In genomic region chr17:75178453-75178852, GRCh38 we compare ENCODE assay signal across 22 cellular contexts.
"Had no signal": no experiment of that assay in that cellular context is flagged by ENCODE, and none has a peak within 500 bp of the region (broad histone marks: within the 10 kb centered on the region; RNA-seq: fewer than 3 reads in every experiment).

No MANE protein-coding gene starts in this region.

- DNase-seq: activated CD4-positive, alpha-beta memory T cell treated with anti-CD3 and anti-CD28 coated beads, Interleukin-2, amount 10 ng/mL, durations not matched to agents 7 days and 5 days; activated CD4-positive, alpha-beta T cell treated with anti-CD3 and anti-CD28 coated beads for 1 hour; activated effector memory CD4-positive, alpha-beta T cell treated with Interleukin-2 at 50 U/mL for 16 hours; activated naive CD4-positive, alpha-beta T cell treated with anti-CD3 and anti-CD28 coated beads, Interleukin-2, amount 10 ng/mL, durations not matched to agents 7 days and 5 days; activated T-cell treated with anti-CD3 and anti-CD28 coated beads, Interleukin-2, amount 50 U/mL, for 48 hours; effector CD4-positive, alpha-beta T cell; esophagus squamous epithelium; immature natural killer cell; mesenchymal stem cell; mucosa of descending colon; naive B cell; pancreas; stimulated activated CD4-positive, alpha-beta T cell treated with anti-CD3 and anti-CD28 coated beads, Interleukin-4, amount 100 ng/mL, for 4 hours; upper lobe of right lung; WERI-Rb-1 had no signal

- H3K27ac Mint-ChIP-seq: activated CD4-positive, alpha-beta memory T cell treated with anti-CD3 and anti-CD28 coated beads, Interleukin-2, amount 10 ng/mL, durations not matched to agents 7 days and 5 days; activated naive CD4-positive, alpha-beta T cell treated with anti-CD3 and anti-CD28 coated beads, Interleukin-2, amount 10 ng/mL, durations not matched to agents 7 days and 5 days; immature natural killer cell; naive B cell; stimulated activated memory B cell treated with anti-CD40 and anti-IgM and Interleukin-4, amounts not matched to agents 10 μg/mL and 1 μg/mL and 100 μg/mL, for 72 hours had no signal

- H3K4me3 ChIP-seq: ascending aorta, breast epithelium, esophagus squamous epithelium, mucosa of descending colon, pancreas, right lobe of liver, smooth muscle cell, thoracic aorta, upper lobe of right lung had no signal

- H3K27ac ChIP-seq: ascending aorta, esophagus squamous epithelium, pancreas, right lobe of liver, thoracic aorta, upper lobe of right lung, WERI-Rb-1 had no signal

- H3K9me3 ChIP-seq: ascending aorta, breast epithelium, esophagus squamous epithelium, mucosa of descending colon, pancreas, right lobe of liver, thoracic aorta, upper lobe of right lung had no signal

- H3K27me3 ChIP-seq: ascending aorta, breast epithelium, esophagus squamous epithelium, pancreas, right lobe of liver, upper lobe of right lung had no signal

- H3K4me3 Mint-ChIP-seq: activated CD4-positive, alpha-beta memory T cell treated with anti-CD3 and anti-CD28 coated beads, Interleukin-2, amount 10 ng/mL, durations not matched to agents 7 days and 5 days; activated naive CD4-positive, alpha-beta T cell treated with anti-CD3 and anti-CD28 coated beads, Interleukin-2, amount 10 ng/mL, durations not matched to agents 7 days and 5 days; immature natural killer cell; stimulated activated memory B cell treated with anti-CD40 and anti-IgM and Interleukin-4, amounts not matched to agents 10 μg/mL and 1 μg/mL and 100 μg/mL, for 72 hours had no signal

- H3K9me3 Mint-ChIP-seq: activated CD4-positive, alpha-beta memory T cell treated with anti-CD3 and anti-CD28 coated beads, Interleukin-2, amount 10 ng/mL, durations not matched to agents 7 days and 5 days; activated naive CD4-positive, alpha-beta T cell treated with anti-CD3 and anti-CD28 coated beads, Interleukin-2, amount 10 ng/mL, durations not matched to agents 7 days and 5 days; immature natural killer cell; naive B cell; stimulated activated memory B cell treated with anti-CD40 and anti-IgM and Interleukin-4, amounts not matched to agents 10 μg/mL and 1 μg/mL and 100 μg/mL, for 72 hours had no signal

- H3K27me3 Mint-ChIP-seq: activated CD4-positive, alpha-beta memory T cell treated with anti-CD3 and anti-CD28 coated beads, Interleukin-2, amount 10 ng/mL, durations not matched to agents 7 days and 5 days; activated naive CD4-positive, alpha-beta T cell treated with anti-CD3 and anti-CD28 coated beads, Interleukin-2, amount 10 ng/mL, durations not matched to agents 7 days and 5 days; naive B cell; stimulated activated memory B cell treated with anti-CD40 and anti-IgM and Interleukin-4, amounts not matched to agents 10 μg/mL and 1 μg/mL and 100 μg/mL, for 72 hours had no signal

- ATAC-seq: mucosa of descending colon; pancreas; right lobe of liver; stimulated activated memory B cell treated with anti-CD40 and anti-IgM and Interleukin-4, amounts not matched to agents 10 μg/mL and 1 μg/mL and 100 μg/mL, for 72 hours; upper lobe of right lung had no signal

- FAIRE-seq: endothelial cell of umbilical vein, pancreas had no signal
